In the genomic region with DNA sequence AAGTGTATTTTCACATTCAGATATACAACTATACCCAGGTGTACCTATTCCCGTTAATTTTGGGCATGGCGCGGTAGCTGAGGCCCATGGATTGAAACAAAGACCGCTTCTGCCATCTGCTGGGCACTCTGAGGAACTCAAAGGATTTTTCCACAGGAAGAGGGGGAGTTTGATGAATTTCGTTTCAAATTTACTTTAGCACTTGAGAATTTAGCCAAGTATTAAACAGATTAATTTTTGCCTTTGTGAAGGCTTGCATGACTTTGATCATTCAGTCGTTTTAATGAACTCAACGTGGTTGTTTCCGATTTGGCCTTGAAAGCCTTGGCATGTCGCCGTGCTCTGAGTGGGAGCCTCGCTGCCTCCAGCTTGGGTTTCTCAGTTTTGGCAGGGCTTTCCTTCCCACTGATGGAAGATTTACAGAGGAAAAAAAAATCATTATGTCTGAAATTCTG, we compare ENCODE assay signal across 8 cellular contexts.
A peak's percentile ranks its signal among the peaks of the same experiment; 100 is the strongest.
DNase-seq lines count a peak whose midpoint lies in the region; ATAC-seq, FAIRE-seq and TF ChIP-seq lines count a peak whose summit lies in the region.

No MANE protein-coding gene starts in this region.

- no peaks in the 10 kb centered on the region for H3K9me3 ChIP-seq in Panc1 (ENCODE audit: control insufficient read depth, insufficient read depth, low read depth, low read length)
- no peaks in the 10 kb centered on the region for H3K9me3 ChIP-seq in parathyroid adenoma (ENCODE audit: control insufficient read depth, low read length)

- peak overlapping the region; percentile 60 for H3K4me3 Mint-ChIP-seq in activated naive CD8-positive, alpha-beta T cell treated with anti-CD3 and anti-CD28 coated beads, Interleukin-2, amount 10 ng/mL, durations not matched to agents 7 days and 5 days
- H3K4me3 Mint-ChIP-seq in glutamatergic neuron (ENCODE audit: unreplicated experiment) = no peak overlapping the region

- peak overlapping the region; percentile 61 for H3K4me2 ChIP-seq in parathyroid adenoma (ENCODE audit: low read length)

- intact Hi-C loops in Panc1 (cut with micrococcal nuclease; ENCODE audit: unreplicated experiment) = loop anchor here (5.0 kb wide), 1 partner anchor 484 kb away; no protein-coding TSS in a partner anchor

- H3K79me2 ChIP-seq in parathyroid adenoma = no peaks in the 10 kb centered on the region

- no TSS peak for BruUV-seq in Panc1 (replicated peaks; lab: Mats Ljungman, UMichigan)

- peaks cover 16% of the 10 kb centered on the region for H3K4me1 Mint-ChIP-seq in activated naive CD8-positive, alpha-beta T cell treated with anti-CD3 and anti-CD28 coated beads, Interleukin-2, amount 10 ng/mL, durations not matched to agents 7 days and 5 days
- H3K4me1 Mint-ChIP-seq in glutamatergic neuron (ENCODE audit: low read depth, unreplicated experiment) = peaks cover 4% of the 10 kb centered on the region

- in situ Hi-C loops in Panc1 (cut with HindIII; ENCODE audit: low pct_unique_long_range_greater_than_20kb, low sequenced_read_pairs) = no loop called here

- DNase-seq in DMS53 (lab: John Stamatoyannopoulos, UW) (peak; percentile 58), HTR-8/SVneo (ENCODE audit: insufficient read length, low spot score) (peak; percentile 70), Panc1 (ENCODE audit: low read depth, low spot score) (peak; percentile 5), glutamatergic neuron (peak; percentile 47)
- peak; percentile 38 for DNase-seq in activated naive CD8-positive, alpha-beta T cell treated with anti-CD3 and anti-CD28 coated beads, Interleukin-2, amount 10 ng/mL, durations not matched to agents 7 days and 5 days
- no peak for DNase-seq in effector CD8-positive, alpha-beta T cell (lab: John Stamatoyannopoulos, UW)

- no peaks in the 10 kb centered on the region for H3K27me3 ChIP-seq in Panc1 (ENCODE audit: control insufficient read depth, insufficient read depth, low read length)
- H3K27me3 ChIP-seq in parathyroid adenoma (ENCODE audit: control insufficient read depth, insufficient read depth, low read length) = no peaks in the 10 kb centered on the region

- FAIRE-seq in HTR-8/SVneo (lab: Jason Lieb, UNC) = peak; percentile 74

- H3K4me3 ChIP-seq in Panc1 (ENCODE audit: low read depth in 2 of 2, low read length in 2 of 2) = peak overlapping the region; percentile 36 to 46
- peak overlapping the region; percentile 60 for H3K4me3 ChIP-seq in parathyroid adenoma (ENCODE audit: low read depth, low read length)

- H3K9ac ChIP-seq in parathyroid adenoma = no peak overlapping the region

- peaks cover 3% of the 10 kb centered on the region for H3K36me3 Mint-ChIP-seq in activated naive CD8-positive, alpha-beta T cell treated with anti-CD3 and anti-CD28 coated beads, Interleukin-2, amount 10 ng/mL, durations not matched to agents 7 days and 5 days
- H3K36me3 Mint-ChIP-seq in glutamatergic neuron (ENCODE audit: unreplicated experiment) = peaks cover 7% of the 10 kb centered on the region

- H2AFZ ChIP-seq in parathyroid adenoma = peak overlapping the region; percentile 75

- H3K36me3 ChIP-seq in Panc1 (ENCODE audit: control insufficient read depth, insufficient read depth, low read length) (no peaks in the 10 kb centered on the region), parathyroid adenoma (ENCODE audit: control insufficient read depth, insufficient read depth, low read length) (no peaks in the 10 kb centered on the region)

- no peak overlapping the region for H3K27ac ChIP-seq in Panc1 (ENCODE audit: low read length)
- no peak overlapping the region for H3K27ac ChIP-seq in parathyroid adenoma

- POLR2A ChIA-PET in Panc1 (lab: Charles Lee) = no interaction called here
- POLR2A ChIA-PET in activated naive CD8-positive, alpha-beta T cell treated with anti-CD3 and anti-CD28 coated beads, Interleukin-2, amount 10 ng/mL, durations not matched to agents 7 days and 5 days (lab: Charles Lee) = interaction anchor here (0.6 kb wide), 2 partner anchors 483 to 566 kb away, joined by 3 to 7 read pairs; no protein-coding TSS in a partner anchor

- H3K27me3 Mint-ChIP-seq in activated naive CD8-positive, alpha-beta T cell treated with anti-CD3 and anti-CD28 coated beads, Interleukin-2, amount 10 ng/mL, durations not matched to agents 7 days and 5 days = no peaks in the 10 kb centered on the region
- no peaks in the 10 kb centered on the region for H3K27me3 Mint-ChIP-seq in glutamatergic neuron (ENCODE audit: unreplicated experiment)

- no peak overlapping the region for H3K27ac Mint-ChIP-seq in activated naive CD8-positive, alpha-beta T cell treated with anti-CD3 and anti-CD28 coated beads, Interleukin-2, amount 10 ng/mL, durations not matched to agents 7 days and 5 days
- no peak overlapping the region for H3K27ac Mint-ChIP-seq in glutamatergic neuron (ENCODE audit: unreplicated experiment)

- CTCF ChIA-PET in Panc1 (lab: Charles Lee) = no interaction called here

- no peak; the same call in 1 of the 2 replicates for ATAC-seq in Panc1
- ATAC-seq in activated naive CD8-positive, alpha-beta T cell treated with anti-CD3 and anti-CD28 coated beads, Interleukin-2, amount 10 ng/mL, durations not matched to agents 7 days and 5 days (ENCODE audit: low read depth) = no peak
- no peak for ATAC-seq in HG02870 (IDR thresholded peaks at IDR 0.05; ENCODE audit: unreplicated experiment)

- peak; percentile 79 for TF ChIP-seq CTCF in Panc1 (IDR thresholded peaks at IDR 0.05)
- peak; percentile 78 for TF ChIP-seq CTCF in glutamatergic neuron (IDR thresholded peaks at IDR 0.05; ENCODE audit: partially characterized antibody, unreplicated experiment)
- TF ChIP-seq CTCF in parathyroid adenoma (IDR thresholded peaks at IDR 0.05) = peak; percentile 78

- H3K9me3 Mint-ChIP-seq in activated naive CD8-positive, alpha-beta T cell treated with anti-CD3 and anti-CD28 coated beads, Interleukin-2, amount 10 ng/mL, durations not matched to agents 7 days and 5 days = peaks cover 2% of the 10 kb centered on the region
- H3K9me3 Mint-ChIP-seq in glutamatergic neuron (ENCODE audit: unreplicated experiment) = peaks cover 2% of the 10 kb centered on the region

- H3K4me1 ChIP-seq in Panc1 (ENCODE audit: control insufficient read depth, insufficient read depth, low read length) (no peaks in the 10 kb centered on the region), parathyroid adenoma (no peaks in the 10 kb centered on the region)
